Comparison of ENCODE assay signal across 15 cellular contexts in the genomic region with DNA sequence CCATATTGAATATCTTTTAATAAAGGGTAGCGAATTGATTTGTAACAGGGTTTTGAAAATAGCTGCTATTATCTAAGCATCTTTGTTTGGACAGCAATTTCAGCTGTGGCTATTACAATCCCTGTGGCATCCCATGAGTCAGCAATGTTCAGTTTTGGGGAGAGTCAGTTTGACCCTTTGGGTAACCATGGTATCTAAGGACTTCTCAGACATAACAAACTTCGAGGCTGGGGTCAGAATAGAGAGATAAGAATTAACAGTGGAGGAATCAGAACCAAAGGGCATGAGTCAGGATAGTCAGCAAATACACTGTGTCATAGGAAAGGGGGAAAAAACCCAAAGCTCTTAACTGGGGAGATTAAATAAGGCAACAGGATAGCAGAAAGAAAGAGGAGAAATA. TPM values are rescaled to one million over a fixed set of nuclear protein-coding genes. Genes with fewer than 3 reads are reported as not detected.
DNase-seq lines count a peak whose midpoint lies in the region; FAIRE-seq and TF ChIP-seq lines count a peak whose summit lies in the region.
"Had no signal": no experiment of that assay in that cellular context is flagged by ENCODE, and none has a peak within 500 bp of the region (broad histone marks: within the 10 kb centered on the region; RNA-seq: fewer than 3 reads in every experiment).

No MANE protein-coding gene starts in this region.

- no peaks in the 10 kb centered on the region for H3K36me3 ChIP-seq in brain microvascular endothelial cell (replicated peaks)
- H3K36me3 ChIP-seq: ascending aorta; BLaER1 treated with 17β-estradiol and CSF1 and Interleukin-3, amounts not matched to agents 10 nM and 100 nM had no signal

- TF ChIP-seq CTCF in brain microvascular endothelial cell (IDR thresholded peaks at IDR 0.05; ENCODE audit: low read depth, low read length, missing control alignments): no peak

- H3K27ac Mint-ChIP-seq in T-helper 2 cell treated with Interferon-gamma antibody and Interleukin-4, amounts not matched to agents 5 μg/mL and 100 μg/mL, for 36 hours: no peak overlapping the region
- H3K27ac Mint-ChIP-seq: activated CD8-positive, alpha-beta T cell treated with anti-CD3 and anti-CD28 coated beads, Interleukin-2, amount 10 ng/mL, durations not matched to agents 7 days and 5 days had no signal

- no peaks in the 10 kb centered on the region for H3K36me3 Mint-ChIP-seq in T-helper 2 cell treated with Interferon-gamma antibody and Interleukin-4, amounts not matched to agents 5 μg/mL and 100 μg/mL, for 36 hours (ENCODE audit: low read depth)

- peak overlapping the region; percentile 73 for H3K27ac ChIP-seq in brain microvascular endothelial cell
- H3K27ac ChIP-seq: ascending aorta; BLaER1 treated with 17β-estradiol and CSF1 and Interleukin-3, amounts not matched to agents 10 nM and 100 nM had no signal

- H3K27me3 ChIP-seq in brain microvascular endothelial cell (replicated peaks): no peaks in the 10 kb centered on the region
- H3K27me3 ChIP-seq: ascending aorta; BLaER1 treated with 17β-estradiol and CSF1 and Interleukin-3, amounts not matched to agents 10 nM and 100 nM had no signal

- no peak overlapping the region for H3K4me3 Mint-ChIP-seq in T-helper 2 cell treated with Interferon-gamma antibody and Interleukin-4, amounts not matched to agents 5 μg/mL and 100 μg/mL, for 36 hours
- H3K4me3 Mint-ChIP-seq: activated CD8-positive, alpha-beta T cell treated with anti-CD3 and anti-CD28 coated beads, Interleukin-2, amount 10 ng/mL, durations not matched to agents 7 days and 5 days had no signal

- peak; percentile 85 for DNase-seq in EH (ENCODE audit: low read depth)
- DNase-seq in RCC 7860 (ENCODE audit: low spot score): peak; percentile 94
- peak; percentile 97 for DNase-seq in brain microvascular endothelial cell
- peak; percentile 74 for DNase-seq in myocyte (ENCODE audit: low read depth)
- no peak for DNase-seq in SHP77 (lab: John Stamatoyannopoulos, UW)
- DNase-seq in T-helper 2 cell treated with Interferon-gamma antibody and Interleukin-4, amounts not matched to agents 5 μg/mL and 100 μg/mL, for 36 hours (ENCODE audit: low spot score): no peak
- DNase-seq in NCI-H2227 (lab: John Stamatoyannopoulos, UW; ENCODE audit: unreplicated experiment): no peak
- no peak for DNase-seq in retina
- DNase-seq: activated CD8-positive, alpha-beta T cell treated with anti-CD3 and anti-CD28 coated beads, Interleukin-2, amount 10 ng/mL, durations not matched to agents 7 days and 5 days; mucosa of descending colon; NCI-H2029 treated with DMSO at 0.1 percent for 48 hours; NCI-H748 treated with DMSO at 0.1 percent for 48 hours; posterior cingulate gyrus had no signal

- peak; percentile 83 for FAIRE-seq in RCC 7860 (lab: Jason Lieb, UNC)

- H3K9me3 Mint-ChIP-seq in T-helper 2 cell treated with Interferon-gamma antibody and Interleukin-4, amounts not matched to agents 5 μg/mL and 100 μg/mL, for 36 hours: no peaks in the 10 kb centered on the region

- no peak overlapping the region for H3K4me3 ChIP-seq in brain microvascular endothelial cell (ENCODE audit: low read depth, low read length)
- H3K4me3 ChIP-seq: ascending aorta; BLaER1 treated with 17β-estradiol and CSF1 and Interleukin-3, amounts not matched to agents 10 nM and 100 nM; mucosa of descending colon had no signal

- in situ Hi-C loops in brain microvascular endothelial cell (cut with HindIII; ENCODE audit: low pct_ligation_motif_present, low sequenced_read_pairs): no loop called here

- H3K4me1 Mint-ChIP-seq in T-helper 2 cell treated with Interferon-gamma antibody and Interleukin-4, amounts not matched to agents 5 μg/mL and 100 μg/mL, for 36 hours (ENCODE audit: low read depth): no peaks in the 10 kb centered on the region

- H3K27me3 Mint-ChIP-seq in T-helper 2 cell treated with Interferon-gamma antibody and Interleukin-4, amounts not matched to agents 5 μg/mL and 100 μg/mL, for 36 hours (ENCODE audit: low read depth): peaks cover 10% of the 10 kb centered on the region

RNA-seq across cellular contexts. Expression of gene PTHLH, which starts 11.7 kb away (rescaled TPM):
- total RNA-seq in myocyte: 1.3 and 3.3 TPM in 2 replicates
- polyA plus RNA-seq in myocyte (2012): 3.9 TPM
- total RNA-seq: activated CD8-positive, alpha-beta T cell treated with anti-CD3 and anti-CD28 coated beads, Interleukin-2, amount 10 ng/mL, durations not matched to agents 7 days and 5 days; ascending aorta had no signal

Comparison
In these comparisons a context has a peak if more than half of its experiments do, and no peak if none do; other contexts are left out.
1. DNase-seq: peak in EH (single experiment), RCC 7860 (single experiment), brain microvascular endothelial cell (single experiment) and myocyte (single experiment); none in SHP77 (0 of 2), T-helper 2 cell treated with Interferon-gamma antibody and Interleukin-4, amounts not matched to agents 5 μg/mL and 100 μg/mL, for 36 hours (single experiment), NCI-H2227 (single experiment) and retina (single experiment).